Comparison of ENCODE assay signal across 11 cellular contexts in genomic region chrX:32472364-32472763, GRCh38.
"Had no signal": no experiment of that assay in that cellular context is flagged by ENCODE, and none has a peak within 500 bp of the region (broad histone marks: within the 10 kb centered on the region; RNA-seq: fewer than 3 reads in every experiment).

No MANE protein-coding gene starts in this region.

- H3K9ac ChIP-seq: GM23248 had no signal

- H2AFZ ChIP-seq: GM23248, GM23338 had no signal

- H3K36me3 ChIP-seq: HAP-1 had no signal

- H3K4me1 Mint-ChIP-seq: GM23338, H9 had no signal

- DNase-seq: GM23248, GOT3, H7, H9, HCEC 1CT, HFFc6 had no signal

- H3K4me3 Mint-ChIP-seq: GM23338, H9, HFFc6 had no signal

- H3K27ac ChIP-seq: GM23248 had no signal

- H3K9me3 Mint-ChIP-seq: GM23338, HFFc6 had no signal

- H3K27ac Mint-ChIP-seq: GM23338, H9, HFFc6 had no signal

- ATAC-seq: GM23338, HCT116 had no signal

- H3K9me3 ChIP-seq: HAP-1 had no signal

- FAIRE-seq: H1, H54 had no signal

- H3K4me3 ChIP-seq: GM23248, GM23338, HAP-1 had no signal

- H3K4me1 ChIP-seq: HAP-1 had no signal

- H3K4me2 ChIP-seq: GM23338 had no signal
